Comparison of ENCODE assay signal across 10 cellular contexts in the genomic region with DNA sequence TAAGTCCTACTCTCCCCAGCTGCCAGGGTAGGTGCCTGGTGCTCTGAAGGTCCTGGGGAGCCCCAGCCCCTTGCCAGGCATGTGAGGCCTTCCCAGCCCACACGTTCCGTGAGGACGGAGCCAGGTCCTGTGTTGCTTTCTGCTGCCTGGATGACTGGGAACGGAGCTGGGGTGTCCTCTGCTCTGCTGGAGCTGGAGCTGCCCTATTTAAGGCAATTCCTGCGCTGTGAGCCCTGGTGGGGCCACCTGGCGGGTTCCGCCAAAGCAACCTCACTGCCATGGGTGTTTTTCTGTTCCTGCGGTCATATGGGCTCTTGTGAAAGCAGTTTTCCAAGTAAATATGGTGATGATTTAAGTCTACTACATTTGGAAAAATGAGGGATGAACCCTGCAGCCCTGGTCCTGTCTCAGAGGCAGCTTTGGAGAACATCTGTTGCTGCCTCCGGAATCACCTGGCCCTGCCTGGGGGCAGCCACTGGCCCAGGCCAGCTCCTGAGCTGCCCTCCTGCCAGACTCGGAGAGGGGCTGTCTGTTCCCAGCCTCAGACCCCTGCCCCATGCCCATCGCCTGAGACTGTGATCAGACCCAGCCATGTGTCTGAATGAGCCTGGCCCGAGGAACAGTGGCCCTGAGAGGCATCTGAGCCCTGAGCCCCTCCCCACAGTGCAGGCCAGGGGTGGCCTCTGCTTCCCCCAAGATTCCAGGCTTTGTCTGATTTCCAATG. TPM values are rescaled to one million over a fixed set of nuclear protein-coding genes. Genes with fewer than 3 reads are reported as not detected.
DNase-seq lines count a peak whose midpoint lies in the region; ATAC-seq and TF ChIP-seq lines count a peak whose summit lies in the region.
"Had no signal": no experiment of that assay in that cellular context is flagged by ENCODE, and none has a peak within 500 bp of the region (broad histone marks: within the 10 kb centered on the region; RNA-seq: fewer than 3 reads in every experiment).

No MANE protein-coding gene starts in this region.

- DNase-seq in stimulated activated CD4-positive, alpha-beta T cell treated with anti-CD3 and anti-CD28 coated beads, Interleukin-15, amount 100 ng/mL, for 24 hours = peak; percentile 1
- no peak for DNase-seq in stimulated activated CD4-positive, alpha-beta T cell treated with anti-CD3 and anti-CD28 coated beads, Interleukin-1b, Interleukin-23, amount 100 ng/mL, for 48 hours
- no peak for DNase-seq in brain microvascular endothelial cell
- no peak for DNase-seq in osteoblast (ENCODE audit: insufficient read length, low spot score, missing footprints)
- DNase-seq in aorta = peak; percentile 58 to 77
- no peak for DNase-seq in stimulated activated CD8-positive, alpha-beta memory T cell treated with anti-CD3 and anti-CD28 coated beads, Interleukin-4, amount 100 ng/mL, for 48 hours
- no peak for DNase-seq in activated naive CD4-positive, alpha-beta T cell treated with anti-CD3 and anti-CD28 coated beads, Interleukin-2, amount 50 U/mL, for 16 hours
- DNase-seq: activated CD4-positive, alpha-beta memory T cell treated with anti-CD3 and anti-CD28 coated beads, Interleukin-2, amount 10 ng/mL, durations not matched to agents 7 days and 5 days had no signal

- TF ChIP-seq CTCF in brain microvascular endothelial cell (IDR thresholded peaks at IDR 0.05; ENCODE audit: low read depth, low read length, missing control alignments) (no peak), osteoblast (IDR thresholded peaks at IDR 0.05; ENCODE audit: extremely low read depth, low read depth, low read length) (no peak)

- no peaks in the 10 kb centered on the region for H3K9me3 ChIP-seq in osteoblast (ENCODE audit: low read depth, low read length)
- H3K9me3 ChIP-seq in aorta (ENCODE audit: control insufficient read depth, low read length) = no peaks in the 10 kb centered on the region

- no peaks in the 10 kb centered on the region for H3K79me2 ChIP-seq in osteoblast (ENCODE audit: insufficient read depth, low read length)

- in situ Hi-C loops in brain microvascular endothelial cell (cut with HindIII; ENCODE audit: low pct_ligation_motif_present, low sequenced_read_pairs) = no loop called here

- H3K36me3 ChIP-seq in brain microvascular endothelial cell (replicated peaks) (no peaks in the 10 kb centered on the region), osteoblast (ENCODE audit: insufficient read depth, low read length) (no peaks in the 10 kb centered on the region), aorta (ENCODE audit: control insufficient read depth in 1 of 2, insufficient read depth in 2 of 2, low read length in 1 of 2) (no peaks in the 10 kb centered on the region)

- H3K4me1 ChIP-seq in osteoblast (ENCODE audit: insufficient read depth, low read length) = peaks cover 59% of the 10 kb centered on the region
- H3K4me1 ChIP-seq in aorta (ENCODE audit: control insufficient read depth in 1 of 2, insufficient read depth in 2 of 2, low read length in 2 of 2) = no peaks in the 10 kb centered on the region

- H3K4me3 ChIP-seq in brain microvascular endothelial cell (ENCODE audit: low read depth, low read length) (no peak overlapping the region), osteoblast (ENCODE audit: insufficient read depth, low read length) (peak overlapping the region; percentile 59), aorta (ENCODE audit: low read length in 2 of 2) (no peak overlapping the region)

- H3K27ac ChIP-seq in brain microvascular endothelial cell (peak overlapping the region; percentile 93), osteoblast (ENCODE audit: low read depth, low read length) (peak overlapping the region; percentile 98), aorta (ENCODE audit: low read depth in 1 of 2, low read length in 2 of 2) (peak overlapping the region; percentile 69 to 82)

- WGBS in aorta, 2 donors = 70 to 74% methylated on average over 12 of the region's 12 CpGs

- intact Hi-C loops in aorta (cut with DNase I) = loop anchor here in 1 of 2 donors (10.0 kb wide), 1 partner anchor 670 kb away; the partner anchor contains the start of gene SLBP

- peak overlapping the region; percentile 87 for H2AFZ ChIP-seq in osteoblast (ENCODE audit: low read length)

- no peaks in the 10 kb centered on the region for H4K20me1 ChIP-seq in osteoblast (ENCODE audit: insufficient read depth, low read length)

- no peak for ATAC-seq in aorta (ENCODE audit: low FRiP score)
- no peak for ATAC-seq in HG03457 (IDR thresholded peaks at IDR 0.05; ENCODE audit: unreplicated experiment)

- no peaks in the 10 kb centered on the region for H3K27me3 ChIP-seq in brain microvascular endothelial cell (replicated peaks)
- no peaks in the 10 kb centered on the region for H3K27me3 ChIP-seq in osteoblast (ENCODE audit: insufficient read depth, low read length)
- no peaks in the 10 kb centered on the region for H3K27me3 ChIP-seq in aorta (ENCODE audit: control insufficient read depth in 1 of 2, insufficient read depth in 2 of 2, low read length in 1 of 2)

- peak overlapping the region; percentile 80 for H3K4me2 ChIP-seq in osteoblast (ENCODE audit: insufficient read depth, low read length)

RNA-seq across cellular contexts. Expression of gene FGFRL1, which starts 33.2 kb away (rescaled TPM):
- 29.2 and 30.8 TPM in 2 replicates for total RNA-seq in osteoblast
- 10 to 100 TPM; 28.9 to 32.9 TPM for total RNA-seq in aorta
- 10 to 100 TPM in 1 of 2 donors, 1 to 10 TPM in 1; 6.9 to 19.5 TPM for polyA plus RNA-seq in aorta

RNA-seq across cellular contexts. Expression of gene SLC26A1, which starts 51.4 kb away (rescaled TPM):
- 0.36 and 0.59 TPM in 2 replicates for total RNA-seq in osteoblast
- total RNA-seq in aorta = under 1 TPM in 1 of 2 donors, not detected in 1; 0.45 TPM
- under 1 TPM; 0.38 to 0.87 TPM for polyA plus RNA-seq in aorta
- polyA plus RNA-seq: BJ had no signal

RNA-seq across cellular contexts. Expression of gene IDUA, which starts 57.8 kb away (rescaled TPM):
- total RNA-seq in osteoblast = 23.0 and 26.4 TPM in 2 replicates
- 10 to 100 TPM; 27.5 to 44.2 TPM for total RNA-seq in aorta
- 10 to 100 TPM in 1 of 2 donors, 1 to 10 TPM in 1; 5.9 to 42.5 TPM for polyA plus RNA-seq in aorta

Comparison
In these comparisons a context has a peak if more than half of its experiments do, and no peak if none do; other contexts are left out.
1. DNase-seq: peak in stimulated activated CD4-positive, alpha-beta T cell treated with anti-CD3 and anti-CD28 coated beads, Interleukin-15, amount 100 ng/mL, for 24 hours (single experiment) and aorta (2 of 2); none in stimulated activated CD4-positive, alpha-beta T cell treated with anti-CD3 and anti-CD28 coated beads, Interleukin-1b, Interleukin-23, amount 100 ng/mL, for 48 hours (single experiment), brain microvascular endothelial cell (single experiment), osteoblast (single experiment), stimulated activated CD8-positive, alpha-beta memory T cell treated with anti-CD3 and anti-CD28 coated beads, Interleukin-4, amount 100 ng/mL, for 48 hours (single experiment) and activated naive CD4-positive, alpha-beta T cell treated with anti-CD3 and anti-CD28 coated beads, Interleukin-2, amount 50 U/mL, for 16 hours (single experiment).
2. Peak in every context shown above with its lines, with median percentiles within 50 percentile points of each other: H3K27ac ChIP-seq.